Comparison of ENCODE assay signal across 12 cellular contexts in the genomic region with DNA sequence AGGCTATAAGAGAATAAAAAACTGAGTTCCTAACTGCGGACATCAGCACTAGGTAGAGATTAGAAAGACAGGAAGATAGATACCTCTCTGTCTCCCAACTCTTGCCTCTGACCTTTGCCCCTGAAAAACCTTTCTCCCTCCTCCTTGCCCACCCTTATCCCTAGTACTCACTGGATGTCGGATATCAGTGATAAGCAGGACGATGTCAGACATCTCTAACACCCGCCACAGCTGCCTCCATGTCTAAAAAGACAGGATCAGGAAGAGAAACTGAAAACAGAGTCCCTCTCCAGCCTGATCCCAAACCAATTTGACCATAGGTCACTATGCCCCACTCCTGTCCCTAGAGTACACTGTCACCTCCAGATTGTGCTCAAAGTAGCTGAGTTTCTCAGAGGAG. TPM values are rescaled to one million over a fixed set of nuclear protein-coding genes. Genes with fewer than 3 reads are reported as not detected.
A peak's percentile ranks its signal among the peaks of the same experiment; 100 is the strongest.
DNase-seq lines count a peak whose midpoint lies in the region; ATAC-seq and TF ChIP-seq lines count a peak whose summit lies in the region.
"Had no signal": no experiment of that assay in that cellular context is flagged by ENCODE, and none has a peak within 500 bp of the region (broad histone marks: within the 10 kb centered on the region; RNA-seq: fewer than 3 reads in every experiment).

No MANE protein-coding gene starts in this region.

- no peak for ATAC-seq in activated CD8-positive, alpha-beta memory T cell treated with anti-CD3 and anti-CD28 coated beads, Interleukin-2, amount 10 ng/mL, durations not matched to agents 7 days and 5 days
- ATAC-seq: gastrocnemius medialis had no signal

- POLR2A ChIA-PET in activated CD4-positive, alpha-beta memory T cell treated with anti-CD3 and anti-CD28 coated beads for 36 hours (lab: Charles Lee), result interaction anchor here (0.9 to 1.3 kb wide), 2 partner anchors 10 to 17 kb away, joined by 3 read pairs; a partner anchor contains a TSS

- H3K4me3 Mint-ChIP-seq in activated CD8-positive, alpha-beta memory T cell treated with anti-CD3 and anti-CD28 coated beads, Interleukin-2, amount 10 ng/mL, durations not matched to agents 7 days and 5 days, result peak overlapping the region; percentile 50
- H3K4me3 Mint-ChIP-seq in activated CD4-positive, alpha-beta memory T cell treated with anti-CD3 and anti-CD28 coated beads for 36 hours, result peak overlapping the region; percentile 97

- no peak for DNase-seq in activated CD8-positive, alpha-beta memory T cell treated with anti-CD3 and anti-CD28 coated beads, Interleukin-2, amount 10 ng/mL, durations not matched to agents 7 days and 5 days
- DNase-seq in activated CD8-positive, alpha-beta memory T cell treated with anti-CD3 and anti-CD28 coated beads, Interleukin-2, amount 50 U/mL, for 4 hours, result no peak
- DNase-seq in activated CD4-positive, alpha-beta memory T cell treated with anti-CD3 and anti-CD28 coated beads for 36 hours, result no peak
- DNase-seq in fibroblast of the aortic adventitia (ENCODE audit: low read depth), result no peak
- no peak for DNase-seq in skeletal muscle cell (ENCODE audit: low read depth)
- DNase-seq in inferior parietal cortex (ENCODE audit: extremely low spot score), result no peak
- no peak for DNase-seq in NOMO-1 treated with dmso at 0.1 percent for 144 hours (lab: John Stamatoyannopoulos, UW; ENCODE audit: unreplicated experiment)
- no peak for DNase-seq in brain microvascular endothelial cell
- DNase-seq: activated CD4-positive, alpha-beta T cell treated with anti-CD3 and anti-CD28 coated beads, Interleukin-2, amount 50 U/mL, for 48 hours; gastrocnemius medialis; NCI-H2171; stimulated activated CD8-positive, alpha-beta memory T cell treated with anti-CD3 and anti-CD28 coated beads, Interleukin-4, amount 100 ng/mL, for 48 hours had no signal

- H3K36me3 Mint-ChIP-seq in activated CD8-positive, alpha-beta memory T cell treated with anti-CD3 and anti-CD28 coated beads, Interleukin-2, amount 10 ng/mL, durations not matched to agents 7 days and 5 days, result peaks cover 31% of the 10 kb centered on the region
- peaks cover 56% of the 10 kb centered on the region for H3K36me3 Mint-ChIP-seq in activated CD4-positive, alpha-beta memory T cell treated with anti-CD3 and anti-CD28 coated beads for 36 hours

- no peak overlapping the region for H3K27ac ChIP-seq in brain microvascular endothelial cell

- no peaks in the 10 kb centered on the region for H3K27me3 ChIP-seq in brain microvascular endothelial cell (replicated peaks)
- H3K27me3 ChIP-seq: gastrocnemius medialis had no signal

- TF ChIP-seq CTCF in fibroblast of the aortic adventitia (IDR thresholded peaks at IDR 0.05; ENCODE audit: insufficient read depth, low read length), result no peak
- no peak for TF ChIP-seq CTCF in brain microvascular endothelial cell (IDR thresholded peaks at IDR 0.05; ENCODE audit: low read depth, low read length, missing control alignments)

- H3K27ac Mint-ChIP-seq in activated CD8-positive, alpha-beta memory T cell treated with anti-CD3 and anti-CD28 coated beads, Interleukin-2, amount 10 ng/mL, durations not matched to agents 7 days and 5 days, result peak overlapping the region; percentile 32
- H3K27ac Mint-ChIP-seq in activated CD4-positive, alpha-beta memory T cell treated with anti-CD3 and anti-CD28 coated beads for 36 hours, result peak overlapping the region; percentile 23

- in situ Hi-C loops in brain microvascular endothelial cell (cut with HindIII; ENCODE audit: low pct_ligation_motif_present, low sequenced_read_pairs), result no loop called here

- CTCF ChIA-PET in activated CD8-positive, alpha-beta memory T cell treated with anti-CD3 and anti-CD28 coated beads, Interleukin-2, amount 10 ng/mL, durations not matched to agents 7 days and 5 days (lab: Charles Lee), result interaction anchor here (1.0 to 6.4 kb wide), 6 partner anchors 8 to 72 kb away, joined by 3 to 100 read pairs (median 7); no protein-coding TSS in a partner anchor
- CTCF ChIA-PET in activated CD4-positive, alpha-beta memory T cell treated with anti-CD3 and anti-CD28 coated beads for 36 hours (lab: Charles Lee), result interaction anchor here (1.2 to 9.5 kb wide), 4 partner anchors 11 to 101 kb away, joined by 5 to 134 read pairs (median 10); no protein-coding TSS in a partner anchor

- H3K4me1 Mint-ChIP-seq in activated CD8-positive, alpha-beta memory T cell treated with anti-CD3 and anti-CD28 coated beads, Interleukin-2, amount 10 ng/mL, durations not matched to agents 7 days and 5 days, result peaks cover 27% of the 10 kb centered on the region
- H3K4me1 Mint-ChIP-seq in activated CD4-positive, alpha-beta memory T cell treated with anti-CD3 and anti-CD28 coated beads for 36 hours (ENCODE audit: low read depth), result peaks cover 36% of the 10 kb centered on the region

- H3K4me3 ChIP-seq in fibroblast of the aortic adventitia (ENCODE audit: low read depth, low read length) (peak overlapping the region; percentile 92), skeletal muscle cell (ENCODE audit: low read depth, low read length) (peak overlapping the region; percentile 99), brain microvascular endothelial cell (ENCODE audit: low read depth, low read length) (no peak overlapping the region)

- peaks cover 23% of the 10 kb centered on the region for H3K36me3 ChIP-seq in brain microvascular endothelial cell (replicated peaks)

- intact Hi-C loops in activated CD4-positive, alpha-beta memory T cell treated with anti-CD3 and anti-CD28 coated beads for 36 hours (cut with micrococcal nuclease), result loop anchor here (10.0 kb wide), 1 partner anchor 230 kb away; a partner anchor contains a TSS

- no peaks in the 10 kb centered on the region for H3K9me3 Mint-ChIP-seq in activated CD8-positive, alpha-beta memory T cell treated with anti-CD3 and anti-CD28 coated beads, Interleukin-2, amount 10 ng/mL, durations not matched to agents 7 days and 5 days (ENCODE audit: low read depth)
- no peaks in the 10 kb centered on the region for H3K9me3 Mint-ChIP-seq in activated CD4-positive, alpha-beta memory T cell treated with anti-CD3 and anti-CD28 coated beads for 36 hours

- H3K27me3 Mint-ChIP-seq in activated CD8-positive, alpha-beta memory T cell treated with anti-CD3 and anti-CD28 coated beads, Interleukin-2, amount 10 ng/mL, durations not matched to agents 7 days and 5 days, result no peaks in the 10 kb centered on the region
- no peaks in the 10 kb centered on the region for H3K27me3 Mint-ChIP-seq in activated CD4-positive, alpha-beta memory T cell treated with anti-CD3 and anti-CD28 coated beads for 36 hours

RNA-seq across cellular contexts. Expression of a gene that starts 1.9 kb away (rescaled TPM):
- total RNA-seq in activated CD8-positive, alpha-beta memory T cell treated with anti-CD3 and anti-CD28 coated beads, Interleukin-2, amount 10 ng/mL, durations not matched to agents 7 days and 5 days, result 10 to 100 TPM; 64.0 to 73.5 TPM
- 10 to 100 TPM; 94.0 to 95.8 TPM for total RNA-seq in activated CD4-positive, alpha-beta memory T cell treated with anti-CD3 and anti-CD28 coated beads for 36 hours
- total RNA-seq in fibroblast of the aortic adventitia (ENCODE audit: low replicate concordance), result 41.1 and 45.1 TPM in 2 replicates

RNA-seq across cellular contexts. Expression of a gene that starts 2.7 kb away (rescaled TPM):
- 10 to 100 TPM; 19.5 to 23.6 TPM for total RNA-seq in activated CD8-positive, alpha-beta memory T cell treated with anti-CD3 and anti-CD28 coated beads, Interleukin-2, amount 10 ng/mL, durations not matched to agents 7 days and 5 days
- total RNA-seq in activated CD4-positive, alpha-beta memory T cell treated with anti-CD3 and anti-CD28 coated beads for 36 hours, result 10 to 100 TPM; 22.4 to 22.6 TPM
- 2.3 and 11.0 TPM in 2 replicates for total RNA-seq in fibroblast of the aortic adventitia (ENCODE audit: low replicate concordance)

RNA-seq across cellular contexts. Expression of a gene that starts 16.8 kb away (rescaled TPM):
- 10 to 100 TPM; 73.8 to 98.6 TPM for total RNA-seq in activated CD8-positive, alpha-beta memory T cell treated with anti-CD3 and anti-CD28 coated beads, Interleukin-2, amount 10 ng/mL, durations not matched to agents 7 days and 5 days
- total RNA-seq in activated CD4-positive, alpha-beta memory T cell treated with anti-CD3 and anti-CD28 coated beads for 36 hours, result 10 to 100 TPM; 87.0 to 87.1 TPM
- total RNA-seq in fibroblast of the aortic adventitia (ENCODE audit: low replicate concordance), result 33.0 and 43.2 TPM in 2 replicates
